Comparison of ENCODE assay signal across 12 cellular contexts in the genomic region with DNA sequence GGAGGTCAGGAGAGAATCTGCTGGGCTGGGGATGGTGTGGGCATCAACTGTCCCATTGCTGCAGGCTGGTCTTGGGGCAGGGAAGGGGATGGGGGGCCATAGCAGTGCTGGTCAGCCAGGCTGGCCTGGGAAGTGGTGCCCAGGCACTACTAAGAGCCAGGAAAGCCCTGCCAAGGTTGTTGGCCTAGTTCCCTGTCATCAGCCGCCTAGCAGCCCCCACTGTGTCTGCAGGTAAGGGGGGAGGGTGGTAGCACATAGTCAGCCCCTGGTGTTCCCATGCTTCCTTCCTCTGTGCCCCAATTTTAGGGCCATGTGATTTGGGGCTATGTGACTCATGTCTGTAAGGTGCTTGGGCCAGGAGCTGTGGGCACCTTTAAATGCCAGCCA. TPM values are rescaled to one million over a fixed set of nuclear protein-coding genes. Genes with fewer than 3 reads are reported as not detected.
DNase-seq lines count a peak whose midpoint lies in the region; ATAC-seq and TF ChIP-seq lines count a peak whose summit lies in the region.
"Had no signal": no experiment of that assay in that cellular context is flagged by ENCODE, and none has a peak within 500 bp of the region (broad histone marks: within the 10 kb centered on the region; RNA-seq: fewer than 3 reads in every experiment).

No MANE protein-coding gene starts in this region.

- peak overlapping the region; percentile 88 for H3K18ac ChIP-seq in neuronal stem cell (ENCODE audit: low read length)

- DNase-seq in right atrium auricular region (ENCODE audit: low spot score), result no peak
- DNase-seq in Right ventricle myocardium inferior (ENCODE audit: missing footprints), result no peak
- DNase-seq in esophagus muscularis mucosa (ENCODE audit: extremely low spot score), result no peak
- no peak for DNase-seq in neuronal stem cell (ENCODE audit: low spot score)
- no peak for DNase-seq in G401 (ENCODE audit: low spot score)
- DNase-seq in MV-4-11 (lab: John Stamatoyannopoulos, UW), result no peak
- no peak for DNase-seq in NCI-H146 (lab: John Stamatoyannopoulos, UW)
- DNase-seq in ureter (ENCODE audit: low spot score), result no peak
- DNase-seq: activated effector memory CD4-positive, alpha-beta T cell treated with Interleukin-2 at 50 U/mL for 16 hours; stimulated activated CD4-positive, alpha-beta T cell treated with anti-CD3 and anti-CD28 coated beads, Interleukin-12 subunit alpha, Interleukin-12 subunit beta, amount 100 ng/mL, for 4 hours had no signal

- no peak overlapping the region for H2BK120ac ChIP-seq in neuronal stem cell (ENCODE audit: low read depth, low read length)

- H3K79me1 ChIP-seq in neuronal stem cell (ENCODE audit: low read depth, low read length), result peaks cover 5% of the 10 kb centered on the region

- TF ChIP-seq POLR2A in esophagus muscularis mucosa (IDR thresholded peaks at IDR 0.05; ENCODE audit: low read depth), result no peak

- no peak overlapping the region for H3K4ac ChIP-seq in neuronal stem cell (ENCODE audit: low read length)

- H2AK5ac ChIP-seq in neuronal stem cell (ENCODE audit: low read depth, low read length), result peak overlapping the region; percentile 96

- no peak for ATAC-seq in Right ventricle myocardium inferior

- intact Hi-C loops in Right ventricle myocardium inferior (cut with DNase I), result loop anchor here (2.0 to 10.0 kb wide), 2 partner anchors 16 to 242 kb away; partner anchors contain the start of gene NR1D1
- intact Hi-C loops in esophagus muscularis mucosa (cut with DNase I), result no loop called here

- peak overlapping the region; percentile 30 for H4K91ac ChIP-seq in neuronal stem cell (ENCODE audit: low read depth, low read length, poor library complexity)

- H2AFZ ChIP-seq in neuronal stem cell (ENCODE audit: low read length), result no peak overlapping the region

- H3K9ac ChIP-seq in neuronal stem cell (ENCODE audit: low read depth, low read length, poor library complexity), result peak overlapping the region; percentile 65

- H3K9me3 ChIP-seq in right atrium auricular region (no peaks in the 10 kb centered on the region), esophagus muscularis mucosa (no peaks in the 10 kb centered on the region), neuronal stem cell (replicated peaks in 1 of 2; ENCODE audit: control insufficient read depth in 2 of 2, insufficient read depth in 1 of 2, low read depth in 1 of 2, low read length in 2 of 2) (no peaks in the 10 kb centered on the region)
- H3K9me3 ChIP-seq: MG63 had no signal

- H3K27ac ChIP-seq in right atrium auricular region, result peak overlapping the region; percentile 95 to 98
- peak overlapping the region; percentile 96 to 98 (median 96) for H3K27ac ChIP-seq in esophagus muscularis mucosa (replicated peaks in 1 of 4)
- H3K27ac ChIP-seq in neuronal stem cell (replicated peaks; ENCODE audit: low read length), result no peak overlapping the region
- H3K27ac ChIP-seq: C4-2B had no signal

- H3K4me1 ChIP-seq in right atrium auricular region (peaks cover 0 to 94% of the 10 kb centered on the region in 2 donors), esophagus muscularis mucosa (peaks cover 70 to 91% (median 90%) of the 10 kb centered on the region in 4 donors), neuronal stem cell (ENCODE audit: control insufficient read depth in 2 of 2, insufficient read depth in 1 of 2, low read depth in 1 of 2, low read length in 2 of 2) (peaks cover 80 to 81% of the 10 kb centered on the region in 2 donors)

- no peak for TF ChIP-seq EP300 in esophagus muscularis mucosa (IDR thresholded peaks at IDR 0.05)

- no CpG with 5 or more reads among the region's 1 CpG for WGBS in esophagus muscularis mucosa
- WGBS in neuronal stem cell (ENCODE audit: extremely low coverage in 2 of 2, insufficient read length in 2 of 2, insufficient replicate concordance in 1 of 2), 2 donors, result no CpG with 5 or more reads among the region's 1 CpG

- peak overlapping the region; percentile 17 for H3K23ac ChIP-seq in neuronal stem cell (ENCODE audit: low read depth, low read length, poor library complexity)

- peak overlapping the region; percentile 60 for H2BK15ac ChIP-seq in neuronal stem cell (ENCODE audit: low read length)

- TF ChIP-seq CTCF in right atrium auricular region (IDR thresholded peaks at IDR 0.05) (no peak), esophagus muscularis mucosa (IDR thresholded peaks at IDR 0.05) (no peak)

- H2BK12ac ChIP-seq in neuronal stem cell (ENCODE audit: low read length), result peak overlapping the region; percentile 24

- no peak overlapping the region for H4K8ac ChIP-seq in neuronal stem cell (ENCODE audit: low read depth, low read length)

- no peak overlapping the region for H2BK5ac ChIP-seq in neuronal stem cell (ENCODE audit: low read length)

- H3K27me3 ChIP-seq in right atrium auricular region (no peaks in the 10 kb centered on the region), esophagus muscularis mucosa (no peaks in the 10 kb centered on the region), neuronal stem cell (ENCODE audit: control insufficient read depth in 3 of 3, insufficient read depth in 3 of 3, low read depth in 1 of 3, low read length in 3 of 3) (peaks cover 0 to 16% (median 2%) of the 10 kb centered on the region in 3 experiments)
- H3K27me3 ChIP-seq: MG63 had no signal

- peak overlapping the region; percentile 86 for H3K14ac ChIP-seq in neuronal stem cell (ENCODE audit: low read length)

- H3K36me3 ChIP-seq in right atrium auricular region (peaks cover 25% of the 10 kb centered on the region), esophagus muscularis mucosa (peaks cover 1 to 36% (median 34%) of the 10 kb centered on the region in 4 donors), neuronal stem cell (replicated peaks in 1 of 2; ENCODE audit: control insufficient read depth in 2 of 2, insufficient read depth in 2 of 2, low read length in 2 of 2) (peaks cover 4 to 13% of the 10 kb centered on the region in 2 donors)

- in situ Hi-C loops in G401 (cut with HindIII; ENCODE audit: low sequenced_read_pairs), result no loop called here

- no peak overlapping the region for H3K4me2 ChIP-seq in neuronal stem cell (ENCODE audit: insufficient read depth, low read length, poor library complexity, severe bottlenecking)

- peak overlapping the region in 1 of 2 donors; percentile 85 for H3K4me3 ChIP-seq in right atrium auricular region
- peak overlapping the region; percentile 87 to 97 (median 92) for H3K4me3 ChIP-seq in esophagus muscularis mucosa
- no peak overlapping the region for H3K4me3 ChIP-seq in neuronal stem cell (ENCODE audit: low read length in 2 of 2)
- H3K4me3 ChIP-seq: MG63 had no signal

RNA-seq across cellular contexts. Expression of gene GJD3, which starts 17.8 kb away (rescaled TPM):
- 1 to 10 TPM in 1 of 2 donors, not detected in 1; 1.6 TPM for total RNA-seq in right atrium auricular region
- 0.92 TPM for total RNA-seq in Right ventricle myocardium inferior
- under 1 TPM in 2 of 4 donors, not detected in 2; 0.40 to 0.50 TPM for total RNA-seq in esophagus muscularis mucosa
- polyA plus RNA-seq in neuronal stem cell (2013, experiment 1 of 2), result 0.08 TPM
- 0.07 TPM for polyA plus RNA-seq in neuronal stem cell (2013, experiment 2 of 2)
- not detected in 2 replicates for total RNA-seq in G401 (2014; rRNA removed; shearing (Covaris generic))
- total RNA-seq in ureter, result 2.0 TPM

RNA-seq across cellular contexts. Expression of gene RARA, which starts 37.8 kb away (rescaled TPM):
- total RNA-seq in right atrium auricular region (10 to 100 TPM; 28.5 to 51.7 TPM), Right ventricle myocardium inferior (17.9 TPM), esophagus muscularis mucosa (10 to 100 TPM; 26.2 to 53.5 (median 52.2) TPM), ureter (34.9 TPM)
- 14.9 TPM for polyA plus RNA-seq in neuronal stem cell (2013, experiment 1 of 2)
- polyA plus RNA-seq in neuronal stem cell (2013, experiment 2 of 2), result 15.3 TPM
- 9.5 and 11.8 TPM in 2 replicates for total RNA-seq in G401 (2014; rRNA removed; shearing (Covaris generic))

RNA-seq across cellular contexts. Expression of gene CDC6, which starts 59.1 kb away (rescaled TPM):
- total RNA-seq in right atrium auricular region (1 to 10 TPM in 1 of 2 donors, under 1 TPM in 1; 0.44 to 1.0 TPM), Right ventricle myocardium inferior (1.9 TPM), esophagus muscularis mucosa (under 1 TPM; 0.32 to 0.83 (median 0.44) TPM), ureter (3.1 TPM)
- polyA plus RNA-seq in neuronal stem cell (2013, experiment 1 of 2), result 31.8 TPM
- polyA plus RNA-seq in neuronal stem cell (2013, experiment 2 of 2), result 32.6 TPM
- total RNA-seq in G401 (2014; rRNA removed; shearing (Covaris generic)), result 34.1 and 53.5 TPM in 2 replicates

Comparison
In these comparisons a context has a peak if more than half of its experiments do, and no peak if none do; other contexts are left out.
1. H3K4me3 ChIP-seq: peak in esophagus muscularis mucosa (4 of 4); none in neuronal stem cell (0 of 2).